2 cellular contexts compared by ENCODE assay signal in genomic region chr2:70994055-70994444, GRCh38.
TF ChIP-seq lines count a peak whose summit lies in the region.

No MANE protein-coding gene starts in this region.

TF ChIP-seq in HEK293, 187 proteins besides CTCF, POLR2A, EP300 and RAD21:
- TF ChIP-seq ZFP37 (tag by site-specific recombination; IDR thresholded peaks at IDR 0.05) = 0 out of 2 replicates have a peak, but pooled peaks have one; percentile 38
- TF ChIP-seq ZBTB48 (tag by site-specific recombination; IDR thresholded peaks at IDR 0.05) = no peak
- peak; percentile 81 for TF ChIP-seq EGR2 (tag by site-specific recombination; IDR thresholded peaks at IDR 0.05; ENCODE audit: low read depth)
- no peak for TF ChIP-seq ZNF654 (tag by site-specific recombination; IDR thresholded peaks at IDR 0.05; ENCODE audit: low read depth)
- 0 out of 2 replicates have a peak, but pooled peaks have one; percentile 42 for TF ChIP-seq ZBTB11 (tag by site-specific recombination; conservative IDR thresholded peaks at IDR 0.05; ENCODE audit: low read depth)
- TF ChIP-seq PATZ1 (tag by site-specific recombination; IDR thresholded peaks at IDR 0.05) = no peak
- no peak for TF ChIP-seq ZNF518A (tag by site-specific recombination; conservative IDR thresholded peaks at IDR 0.05; ENCODE audit: low read depth)
- peak; percentile 91 for TF ChIP-seq ZFHX2 (tag by site-specific recombination; conservative IDR thresholded peaks at IDR 0.05)
- TF ChIP-seq GLIS2 (tag by site-specific recombination; IDR thresholded peaks at IDR 0.05) = no peak
- peak; percentile 54 for TF ChIP-seq ZNF335 (tag by site-specific recombination; conservative IDR thresholded peaks at IDR 0.05)
- no peak for TF ChIP-seq ZNF768 (tag by site-specific recombination; IDR thresholded peaks at IDR 0.05)

TF ChIP-seq in HepG2, 621 proteins besides CTCF, POLR2A, EP300 and RAD21 (continues in another document):
- peak; percentile 17; the same call in 1 of the 2 replicates for TF ChIP-seq ZNF609 (CRISPR knock-in tag; IDR thresholded peaks at IDR 0.05; ENCODE audit: borderline replicate concordance)
- TF ChIP-seq SNAPC4 (CRISPR knock-in tag; IDR thresholded peaks at IDR 0.05) = 0 out of 2 replicates have a peak, but pooled peaks have one; percentile 18
- TF ChIP-seq GFI1 (CRISPR knock-in tag; IDR thresholded peaks at IDR 0.05; ENCODE audit: borderline replicate concordance) = 0 out of 2 replicates have a peak, but pooled peaks have one; percentile 37
- TF ChIP-seq KDM1A (CRISPR knock-in tag; IDR thresholded peaks at IDR 0.05) = no peak
- peak; percentile 11; the same call in 1 of the 2 replicates for TF ChIP-seq ZNF788 (CRISPR knock-in tag; IDR thresholded peaks at IDR 0.05; ENCODE audit: borderline replicate concordance)
- TF ChIP-seq ZNF580 (CRISPR knock-in tag; IDR thresholded peaks at IDR 0.05; ENCODE audit: borderline replicate concordance, low read depth) = no peak
- TF ChIP-seq REST (IDR thresholded peaks at IDR 0.05; ENCODE audit: borderline replicate concordance in 1 of 2, low read depth in 1 of 2, low read length in 2 of 2) = no peak
- 0 out of 2 replicates have a peak, but pooled peaks have one; percentile 19 for TF ChIP-seq ZNF589 (CRISPR knock-in tag; conservative IDR thresholded peaks at IDR 0.05)
- no peak for TF ChIP-seq FOXJ3 (CRISPR knock-in tag; IDR thresholded peaks at IDR 0.05; ENCODE audit: borderline replicate concordance)
- no peak for TF ChIP-seq ZNF549 (CRISPR knock-in tag; IDR thresholded peaks at IDR 0.05)
- no peak for TF ChIP-seq POLR2AphosphoS2 (IDR thresholded peaks at IDR 0.05; ENCODE audit: low read depth, low read length)
- TF ChIP-seq ZMYM3 (CRISPR knock-in tag; IDR thresholded peaks at IDR 0.05) = 0 out of 2 replicates have a peak, but pooled peaks have one; percentile 46
- TF ChIP-seq ZNF605 (CRISPR knock-in tag; IDR thresholded peaks at IDR 0.05) = peak; percentile 53; the same call in 1 of the 2 replicates
- peak; percentile 22; the same call in 1 of the 2 replicates for TF ChIP-seq ZNF839 (CRISPR knock-in tag; IDR thresholded peaks at IDR 0.05; ENCODE audit: borderline replicate concordance)
- peak; percentile 66; the same call in 1 of the 2 replicates for TF ChIP-seq ZNF350 (CRISPR knock-in tag; IDR thresholded peaks at IDR 0.05; ENCODE audit: borderline replicate concordance, low read depth)
- TF ChIP-seq ZNF280B (CRISPR knock-in tag; IDR thresholded peaks at IDR 0.05; ENCODE audit: borderline replicate concordance) = peak; percentile 34; the same call in 1 of the 2 replicates
- TF ChIP-seq CENPBD1 (CRISPR knock-in tag; IDR thresholded peaks at IDR 0.05; ENCODE audit: borderline replicate concordance, low read depth) = no peak
- peak; percentile 11; the same call in 1 of the 2 replicates for TF ChIP-seq SALL1 (CRISPR knock-in tag; IDR thresholded peaks at IDR 0.05)
- TF ChIP-seq ZNF34 (CRISPR knock-in tag; IDR thresholded peaks at IDR 0.05; ENCODE audit: borderline replicate concordance) = no peak
- TF ChIP-seq ELF3 (CRISPR knock-in tag; IDR thresholded peaks at IDR 0.05) = no peak
- TF ChIP-seq CC2D1A (CRISPR knock-in tag; IDR thresholded peaks at IDR 0.05) = no peak
- no peak for TF ChIP-seq KAT2B (IDR thresholded peaks at IDR 0.05; ENCODE audit: borderline replicate concordance, low read depth, low read length)
- peak; percentile 9 for TF ChIP-seq HNRNPLL (IDR thresholded peaks at IDR 0.05; ENCODE audit: low read depth, low read length, poor library complexity, severe bottlenecking)
- TF ChIP-seq GLMP (CRISPR knock-in tag; IDR thresholded peaks at IDR 0.05; ENCODE audit: borderline replicate concordance) = no peak
- TF ChIP-seq FOXC1 (CRISPR knock-in tag; IDR thresholded peaks at IDR 0.05; ENCODE audit: borderline replicate concordance) = peak; percentile 53; the same call in 1 of the 2 replicates
- TF ChIP-seq DNMT1 (CRISPR knock-in tag; IDR thresholded peaks at IDR 0.05) = no peak
- TF ChIP-seq PAXIP1 (CRISPR knock-in tag; conservative IDR thresholded peaks at IDR 0.05) = 0 out of 2 replicates have a peak, but pooled peaks have one; percentile 7
